In the genomic region with DNA sequence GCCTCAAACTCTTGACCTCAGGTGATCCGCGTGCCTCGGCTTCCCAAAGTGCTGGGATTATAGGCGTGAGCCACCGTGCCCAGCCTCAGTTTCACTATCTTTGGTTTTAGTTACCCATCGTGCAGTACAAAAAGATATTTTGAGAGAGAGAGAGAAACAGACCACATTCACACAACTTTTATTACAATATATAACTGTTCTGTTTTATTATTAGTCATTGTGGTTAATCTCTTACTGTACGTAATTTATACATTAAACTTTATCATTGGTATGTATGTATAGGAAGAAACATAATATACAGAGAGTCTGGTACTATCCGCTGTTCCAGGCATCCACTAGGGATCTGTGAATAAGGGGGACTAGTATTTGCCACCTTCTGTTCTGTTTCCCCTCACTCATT, we compare ENCODE assay signal across 20 cellular contexts. TPM values are rescaled to one million over a fixed set of nuclear protein-coding genes. Genes with fewer than 3 reads are reported as not detected.
DNase-seq lines count a peak whose midpoint lies in the region; ATAC-seq and TF ChIP-seq lines count a peak whose summit lies in the region.
"Had no signal": no experiment of that assay in that cellular context is flagged by ENCODE, and none has a peak within 500 bp of the region (broad histone marks: within the 10 kb centered on the region; RNA-seq: fewer than 3 reads in every experiment).

No MANE protein-coding gene starts in this region.

- peak overlapping the region; percentile 68 for H3K4me3 Mint-ChIP-seq in stimulated activated naive CD8-positive, alpha-beta T cell treated with anti-CD3 and anti-CD28 coated beads, Interleukin-15, Interleukin-2, amounts not matched to agents 100 ng/mL and 50 ng/mL, for 24 hours
- peak overlapping the region; percentile 80 for H3K4me3 Mint-ChIP-seq in T-helper 2 cell treated with Interferon-gamma antibody and Interleukin-4, amounts not matched to agents 5 μg/mL and 100 μg/mL, for 36 hours

- H3K36me3 Mint-ChIP-seq in stimulated activated naive CD8-positive, alpha-beta T cell treated with anti-CD3 and anti-CD28 coated beads, Interleukin-15, Interleukin-2, amounts not matched to agents 100 ng/mL and 50 ng/mL, for 24 hours (ENCODE audit: low read depth) = peaks cover 5% of the 10 kb centered on the region
- peaks cover 43% of the 10 kb centered on the region for H3K36me3 Mint-ChIP-seq in T-helper 2 cell treated with Interferon-gamma antibody and Interleukin-4, amounts not matched to agents 5 μg/mL and 100 μg/mL, for 36 hours (ENCODE audit: low read depth)

- H3K27ac Mint-ChIP-seq in stimulated activated naive CD8-positive, alpha-beta T cell treated with anti-CD3 and anti-CD28 coated beads, Interleukin-15, Interleukin-2, amounts not matched to agents 100 ng/mL and 50 ng/mL, for 24 hours = peak overlapping the region; percentile 98
- H3K27ac Mint-ChIP-seq in T-helper 2 cell treated with Interferon-gamma antibody and Interleukin-4, amounts not matched to agents 5 μg/mL and 100 μg/mL, for 36 hours = peak overlapping the region; percentile 98

- H3K27ac ChIP-seq in effector memory CD4-positive, alpha-beta T cell (ENCODE audit: insufficient read depth, low read length, poor library complexity, severe bottlenecking) = peak overlapping the region; percentile 87
- no peak overlapping the region for H3K27ac ChIP-seq in colonic mucosa
- H3K27ac ChIP-seq: parathyroid adenoma, right lobe of liver, thyroid gland had no signal

- no peaks in the 10 kb centered on the region for H3K27me3 Mint-ChIP-seq in stimulated activated naive CD8-positive, alpha-beta T cell treated with anti-CD3 and anti-CD28 coated beads, Interleukin-15, Interleukin-2, amounts not matched to agents 100 ng/mL and 50 ng/mL, for 24 hours
- H3K27me3 Mint-ChIP-seq in T-helper 2 cell treated with Interferon-gamma antibody and Interleukin-4, amounts not matched to agents 5 μg/mL and 100 μg/mL, for 36 hours (ENCODE audit: low read depth) = no peaks in the 10 kb centered on the region

- H3K27me3 ChIP-seq in effector memory CD4-positive, alpha-beta T cell (replicated peaks; ENCODE audit: control insufficient read depth, insufficient read depth, low read length, poor library complexity, severe bottlenecking) = no peaks in the 10 kb centered on the region
- no peaks in the 10 kb centered on the region for H3K27me3 ChIP-seq in colonic mucosa
- H3K27me3 ChIP-seq: right lobe of liver, thyroid gland had no signal

- H3K9me3 ChIP-seq in effector memory CD4-positive, alpha-beta T cell (ENCODE audit: control insufficient read depth, low read length) = no peaks in the 10 kb centered on the region
- H3K9me3 ChIP-seq in colonic mucosa = no peaks in the 10 kb centered on the region
- H3K9me3 ChIP-seq: right lobe of liver, thyroid gland had no signal

- peaks cover 92% of the 10 kb centered on the region for H3K4me1 Mint-ChIP-seq in stimulated activated naive CD8-positive, alpha-beta T cell treated with anti-CD3 and anti-CD28 coated beads, Interleukin-15, Interleukin-2, amounts not matched to agents 100 ng/mL and 50 ng/mL, for 24 hours (ENCODE audit: low read depth)
- H3K4me1 Mint-ChIP-seq in T-helper 2 cell treated with Interferon-gamma antibody and Interleukin-4, amounts not matched to agents 5 μg/mL and 100 μg/mL, for 36 hours (ENCODE audit: low read depth) = peaks cover 61% of the 10 kb centered on the region

- no peaks in the 10 kb centered on the region for H3K9me3 Mint-ChIP-seq in stimulated activated naive CD8-positive, alpha-beta T cell treated with anti-CD3 and anti-CD28 coated beads, Interleukin-15, Interleukin-2, amounts not matched to agents 100 ng/mL and 50 ng/mL, for 24 hours
- no peaks in the 10 kb centered on the region for H3K9me3 Mint-ChIP-seq in T-helper 2 cell treated with Interferon-gamma antibody and Interleukin-4, amounts not matched to agents 5 μg/mL and 100 μg/mL, for 36 hours

- no peak for DNase-seq in stimulated activated naive CD8-positive, alpha-beta T cell treated with anti-CD3 and anti-CD28 coated beads, Interleukin-15, Interleukin-2, amounts not matched to agents 100 U/mL and 50 U/mL, for 24 hours
- DNase-seq in T-helper 2 cell treated with Interferon-gamma antibody and Interleukin-4, amounts not matched to agents 5 μg/mL and 100 μg/mL, for 36 hours (ENCODE audit: low spot score) = no peak
- DNase-seq in effector memory CD4-positive, alpha-beta T cell = no peak
- DNase-seq in colonic mucosa = no peak
- DNase-seq in Ammon's horn (ENCODE audit: low spot score) = no peak
- DNase-seq: activated CD8-positive, alpha-beta memory T cell treated with anti-CD3 and anti-CD28 coated beads, Interleukin-2, amount 50 U/mL, for 4 hours; amniotic stem cell; Calu3; GOT3; KBM-7; NCI-H1105 treated with DMSO at 0.1 percent for 48 hours; NCI-H2107; NCI-H524; right lobe of liver; SIG-M5; stimulated activated CD4-positive, alpha-beta T cell treated with anti-CD3 and anti-CD28 coated beads, Interleukin-15, amount 100 ng/mL, for 24 hours; thyroid gland had no signal

- H3K9ac ChIP-seq in colonic mucosa (ENCODE audit: low read depth in 2 of 2, low read length in 2 of 2) = no peak overlapping the region
- H3K9ac ChIP-seq: parathyroid adenoma had no signal

- peaks cover 59% of the 10 kb centered on the region for H3K4me1 ChIP-seq in effector memory CD4-positive, alpha-beta T cell (ENCODE audit: control insufficient read depth, insufficient read depth, low read length, poor library complexity, severe bottlenecking)
- no peaks in the 10 kb centered on the region for H3K4me1 ChIP-seq in colonic mucosa
- H3K4me1 ChIP-seq: parathyroid adenoma, right lobe of liver had no signal

- peaks cover 31% of the 10 kb centered on the region for H3K36me3 ChIP-seq in effector memory CD4-positive, alpha-beta T cell (ENCODE audit: control insufficient read depth, insufficient read depth, low read length)
- H3K36me3 ChIP-seq in colonic mucosa = no peaks in the 10 kb centered on the region
- H3K36me3 ChIP-seq: right lobe of liver, thyroid gland had no signal

- ATAC-seq in stimulated activated naive CD8-positive, alpha-beta T cell treated with anti-CD3 and anti-CD28 coated beads, Interleukin-15, Interleukin-2, amounts not matched to agents 100 U/mL and 50 U/mL, for 24 hours = no peak
- ATAC-seq in GM21786 (IDR thresholded peaks at IDR 0.05; ENCODE audit: unreplicated experiment) = no peak
- ATAC-seq: right lobe of liver had no signal

- H3K4me3 ChIP-seq in effector memory CD4-positive, alpha-beta T cell (ENCODE audit: insufficient read depth, low read depth, low read length, poor library complexity, severe bottlenecking) = no peak overlapping the region
- no peak overlapping the region for H3K4me3 ChIP-seq in colonic mucosa
- H3K4me3 ChIP-seq: right lobe of liver, thyroid gland had no signal

- no peak for TF ChIP-seq CTCF in colonic mucosa (IDR thresholded peaks at IDR 0.05)

- intact Hi-C loops in colonic mucosa (cut with DNase I) = no loop called here

RNA-seq across cellular contexts. Expression of gene TAF8, which starts 29.4 kb away (rescaled TPM):
- total RNA-seq in colonic mucosa = 10 to 100 TPM; 20.5 to 21.2 TPM
